Comparison of ENCODE assay signal across 18 cellular contexts in genomic region chr2:241237949-241238371, GRCh38.
"Had no signal": no experiment of that assay in that cellular context is flagged by ENCODE, and none has a peak within 500 bp of the region (broad histone marks: within the 10 kb centered on the region; RNA-seq: fewer than 3 reads in every experiment).

No MANE protein-coding gene starts in this region.

- ATAC-seq: activated naive CD8-positive, alpha-beta T cell treated with anti-CD3 and anti-CD28 coated beads, Interleukin-2, amount 50 U/mL, for 24 hours; gastrocnemius medialis; heart left ventricle; left colon; stimulated activated memory B cell treated with anti-CD40 and anti-IgM and Interleukin-4, amounts not matched to agents 10 μg/mL and 1 μg/mL and 100 μg/mL, for 72 hours had no signal

- H3K4me1 ChIP-seq: ascending aorta, breast epithelium, gastrocnemius medialis, heart left ventricle, neural progenitor cell had no signal

- H3K4me3 ChIP-seq: ascending aorta, breast epithelium, gastrocnemius medialis, heart left ventricle, lung, neural progenitor cell, ovary had no signal

- H3K27ac Mint-ChIP-seq: activated naive CD4-positive, alpha-beta T cell treated with anti-CD3 and anti-CD28 coated beads for 36 hours; activated naive CD8-positive, alpha-beta T cell treated with anti-CD3 and anti-CD28 coated beads, Interleukin-2, amount 50 U/mL, for 24 hours; activated T-helper 2 cell treated with anti-CD3 and anti-CD28 coated beads, Interferon-gamma antibody, Interleukin-2, Interleukin-4, amounts not matched to agents 10 μg/mL and 5 μg/mL and 100 μg/mL, durations not matched to agents 14 hours and 24 hours and 36 hours; neural progenitor cell; stimulated activated memory B cell treated with anti-CD40 and anti-IgM and Interleukin-4, amounts not matched to agents 10 μg/mL and 1 μg/mL and 100 μg/mL, for 72 hours had no signal

- H3K27ac ChIP-seq: ascending aorta, breast epithelium, gastrocnemius medialis, heart left ventricle, neural progenitor cell had no signal

- H3K4me1 Mint-ChIP-seq: activated naive CD8-positive, alpha-beta T cell treated with anti-CD3 and anti-CD28 coated beads, Interleukin-2, amount 50 U/mL, for 24 hours; neural progenitor cell; stimulated activated memory B cell treated with anti-CD40 and anti-IgM and Interleukin-4, amounts not matched to agents 10 μg/mL and 1 μg/mL and 100 μg/mL, for 72 hours had no signal

- H3K4me3 Mint-ChIP-seq: activated naive CD4-positive, alpha-beta T cell treated with anti-CD3 and anti-CD28 coated beads for 36 hours; activated naive CD8-positive, alpha-beta T cell treated with anti-CD3 and anti-CD28 coated beads, Interleukin-2, amount 50 U/mL, for 24 hours; naive B cell; neural progenitor cell; stimulated activated memory B cell treated with anti-CD40 and anti-IgM and Interleukin-4, amounts not matched to agents 10 μg/mL and 1 μg/mL and 100 μg/mL, for 72 hours had no signal

- H3K36me3 ChIP-seq: ovary had no signal

- H3K27me3 ChIP-seq: ascending aorta, breast epithelium, gastrocnemius medialis, heart left ventricle, neural progenitor cell, ovary had no signal

- H3K9me3 ChIP-seq: ascending aorta, breast epithelium, gastrocnemius medialis, heart left ventricle, ovary had no signal

- H3K27me3 Mint-ChIP-seq: activated naive CD8-positive, alpha-beta T cell treated with anti-CD3 and anti-CD28 coated beads, Interleukin-2, amount 50 U/mL, for 24 hours; naive B cell; stimulated activated memory B cell treated with anti-CD40 and anti-IgM and Interleukin-4, amounts not matched to agents 10 μg/mL and 1 μg/mL and 100 μg/mL, for 72 hours had no signal

- DNase-seq: activated naive CD4-positive, alpha-beta T cell treated with anti-CD3 and anti-CD28 coated beads for 36 hours; activated naive CD8-positive, alpha-beta T cell treated with anti-CD3 and anti-CD28 coated beads, Interleukin-2, amount 50 U/mL, for 24 hours; activated T-cell treated with anti-CD3 and anti-CD28 coated beads for 4 hours; cerebellar nuclear complex; erythroblast; gastrocnemius medialis; heart left ventricle; left colon; naive B cell; stimulated activated CD4-positive, alpha-beta T cell treated with anti-CD3 and anti-CD28 coated beads, Interleukin-12 subunit alpha, Interleukin-12 subunit beta, amount 100 ng/mL, for 4 hours; stimulated activated CD4-positive, alpha-beta T cell treated with anti-CD3 and anti-CD28 coated beads, Interleukin-2, amount 100 ng/mL, for 24 hours had no signal

- H3K9me3 Mint-ChIP-seq: activated naive CD4-positive, alpha-beta T cell treated with anti-CD3 and anti-CD28 coated beads for 36 hours; activated naive CD8-positive, alpha-beta T cell treated with anti-CD3 and anti-CD28 coated beads, Interleukin-2, amount 50 U/mL, for 24 hours; activated T-helper 2 cell treated with anti-CD3 and anti-CD28 coated beads, Interferon-gamma antibody, Interleukin-2, Interleukin-4, amounts not matched to agents 10 μg/mL and 5 μg/mL and 100 μg/mL, durations not matched to agents 14 hours and 24 hours and 36 hours; naive B cell; neural progenitor cell; stimulated activated memory B cell treated with anti-CD40 and anti-IgM and Interleukin-4, amounts not matched to agents 10 μg/mL and 1 μg/mL and 100 μg/mL, for 72 hours had no signal
